1 cellular context compared by ENCODE assay signal in the genomic region with DNA sequence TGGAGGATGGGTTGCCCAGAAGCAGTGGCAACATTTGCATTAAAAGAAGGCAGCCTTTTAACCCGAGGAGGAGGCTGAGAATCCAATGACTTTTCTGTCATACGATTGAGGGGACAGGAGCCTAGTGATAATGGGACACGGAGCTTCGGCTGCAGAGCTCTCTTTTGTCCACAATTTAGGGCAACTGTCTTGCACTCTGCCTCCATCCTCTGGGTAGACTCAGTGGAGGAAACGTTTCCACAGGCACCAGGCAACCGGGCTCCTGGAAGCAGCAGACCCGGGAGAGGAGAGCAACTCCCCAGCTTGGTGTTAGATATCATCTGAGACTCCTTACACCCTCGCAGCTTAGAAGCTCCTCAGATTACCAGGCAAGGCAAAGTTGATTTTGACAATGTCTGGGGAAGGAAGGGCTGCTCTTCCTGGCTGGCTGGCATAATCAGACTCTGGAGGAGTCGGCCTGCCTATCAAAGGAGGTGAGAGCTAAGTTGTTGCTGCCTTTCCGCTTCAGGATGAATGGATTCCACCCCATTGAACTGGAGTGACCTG.
TF ChIP-seq lines count a peak whose summit lies in the region.

No MANE protein-coding gene starts in this region.

TF ChIP-seq in HCT116, 20 proteins besides CTCF, POLR2A, EP300 and RAD21 (continued from another document):
- TF ChIP-seq REST (IDR thresholded peaks at IDR 0.05; ENCODE audit: low read depth) (no peak), SRF (IDR thresholded peaks at IDR 0.05; ENCODE audit: low read depth) (no peak), EZH2phosphoT487 (IDR thresholded peaks at IDR 0.05; ENCODE audit: borderline replicate concordance) (no peak), TCF7L2 (IDR thresholded peaks at IDR 0.05; ENCODE audit: borderline replicate concordance, extremely low read depth, insufficient read depth, insufficient read length) (no peak), EGR1 (IDR thresholded peaks at IDR 0.05; ENCODE audit: low read depth) (no peak)
